In genomic region chr10:74586088-74586585, GRCh38 we compare ENCODE assay signal across 8 cellular contexts.
DNase-seq lines count a peak whose midpoint lies in the region; ATAC-seq, FAIRE-seq and TF ChIP-seq lines count a peak whose summit lies in the region.

No MANE protein-coding gene starts in this region.

- H3K9me3 ChIP-seq in K562 (replicated peaks; ENCODE audit: control insufficient read depth, insufficient read depth, low read depth, low read length) = no peaks in the 10 kb centered on the region

- TF ChIP-seq RAD21 in K562 (CRISPR knock-in tag; conservative IDR thresholded peaks at IDR 0.05 in 1 of 2, IDR thresholded peaks at IDR 0.05 in 1 of 2) = no peak

- no peak for TF ChIP-seq CTCF in GM20000 (IDR thresholded peaks at IDR 0.05; ENCODE audit: extremely low read depth, missing control alignments)
- no peak for TF ChIP-seq CTCF in K562 (IDR thresholded peaks at IDR 0.05 in 2 of 3, conservative IDR thresholded peaks at IDR 0.05 in 1 of 3; ENCODE audit: insufficient read depth in 2 of 3, low read depth in 1 of 3, low read length in 3 of 3)
- no peak for TF ChIP-seq CTCF in natural killer cell (IDR thresholded peaks at IDR 0.05)

- no peak overlapping the region for H3K4me2 ChIP-seq in K562 (ENCODE audit: insufficient read depth, low read length)

- in situ Hi-C loops in K562 (cut with MboI) = no loop called here

- no peaks in the 10 kb centered on the region for H4K20me1 ChIP-seq in K562 (replicated peaks; ENCODE audit: control insufficient read depth, insufficient read depth, low read length)

- WGBS in K562 (ENCODE audit: insufficient coverage, low coverage, missing lambda C conversion rate) = 0% methylated on average over 1 of the region's 1 CpG

- H3K27ac Mint-ChIP-seq in natural killer cell = peak overlapping the region; percentile 82 to 87

- no peak for FAIRE-seq in K562 (lab: Jason Lieb, UNC)

- no peaks in the 10 kb centered on the region for H3K9me3 Mint-ChIP-seq in natural killer cell

- no peak overlapping the region for H3K9ac ChIP-seq in K562 (ENCODE audit: insufficient read depth in 1 of 2, low read depth in 2 of 2, low read length in 2 of 2)

- no peaks in the 10 kb centered on the region for H3K9me1 ChIP-seq in K562 (ENCODE audit: control insufficient read depth, insufficient read depth, low read length)

- H2AFZ ChIP-seq in K562 (ENCODE audit: low read depth, low read length) = no peak overlapping the region

- no peaks in the 10 kb centered on the region for H3K27me3 ChIP-seq in K562 (ENCODE audit: control insufficient read depth in 2 of 2, insufficient read depth in 2 of 2, low read length in 2 of 2)

- peak overlapping the region; percentile 79 for H3K4me3 Mint-ChIP-seq in natural killer cell

- H3K27ac ChIP-seq in K562 (ENCODE audit: extremely low read depth, low read depth, low read length) = no peak overlapping the region

- H3K36me3 ChIP-seq in K562 (ENCODE audit: control insufficient read depth, insufficient read depth, low read length) = no peaks in the 10 kb centered on the region

- DNase-seq in Ammon's horn (ENCODE audit: low spot score) = peak; percentile 14
- DNase-seq in GM20000 (ENCODE audit: low spot score) = peak; percentile 22
- peak; percentile 72 for DNase-seq in SK-N-DZ (ENCODE audit: low spot score)
- DNase-seq in K562 (ENCODE audit: extremely low read depth in 1 of 4, low spot score in 3 of 4) = peak in 3 of 4 experiments; percentile 9 to 15 (median 12)
- no peak for DNase-seq in natural killer cell
- DNase-seq in cortex of kidney (lab: John Stamatoyannopoulos, UW) = no peak
- DNase-seq in left colon = no peak
- DNase-seq in 8988T = no peak

- no peaks in the 10 kb centered on the region for H3K36me3 Mint-ChIP-seq in natural killer cell

- H3K4me3 ChIP-seq in K562 = no peak overlapping the region

- H3K4me1 Mint-ChIP-seq in natural killer cell = peaks cover 28% of the 10 kb centered on the region in 2 donors

- 0 out of 5 replicates have a peak, but pooled peaks cover 0 to 6% of the 10 kb centered on the region in 2 experiments for H3K4me1 ChIP-seq in K562 (replicated peaks in 1 of 2; ENCODE audit: control insufficient read depth in 2 of 2, insufficient read depth in 2 of 2, low read length in 2 of 2)

- no TSS peak for BruUV-seq in K562 (replicated peaks; lab: Mats Ljungman, UMichigan)

- CTCF ChIA-PET in K562 (lab: Yijun Ruan, JAX; ENCODE audit: low intra/inter-chr PET ratio) = no interaction called here

- no peak for TF ChIP-seq POLR2A in K562 (conservative IDR thresholded peaks at IDR 0.05)

- ATAC-seq in K562 = peak; percentile 44; the same call in 1 of the 3 replicates
- peak; percentile 49 to 60 (median 56) for ATAC-seq in natural killer cell
- no peak for ATAC-seq in left colon

- no peaks in the 10 kb centered on the region for H3K79me2 ChIP-seq in K562 (ENCODE audit: control insufficient read depth, insufficient read depth, low read length)

- POLR2A ChIA-PET in K562 (lab: Yijun Ruan, JAX) = interaction anchor here (0.6 to 1.4 kb wide), 2 partner anchors 11 to 260 kb away, joined by 3 to 4 read pairs; no protein-coding TSS in a partner anchor

- intact Hi-C loops in K562 (cut with micrococcal nuclease) = no loop called here
- intact Hi-C loops in natural killer cell (cut with micrococcal nuclease) = no loop called here
- intact Hi-C loops in left colon (cut with DNase I, micrococcal nuclease) = no loop called here

- TF ChIP-seq EP300 in K562 (IDR thresholded peaks at IDR 0.05; ENCODE audit: low read length) = no peak

- no peaks in the 10 kb centered on the region for H3K27me3 Mint-ChIP-seq in natural killer cell (ENCODE audit: low read depth in 2 of 2)

TF ChIP-seq in K562, 482 proteins besides CTCF, POLR2A, EP300 and RAD21:
- TF ChIP-seq ZNF778 (CRISPR knock-in tag; IDR thresholded peaks at IDR 0.05) = no peak
- peak; percentile 22; the same call in 1 of the 2 replicates for TF ChIP-seq MAFF (IDR thresholded peaks at IDR 0.05; ENCODE audit: low read length)
- TF ChIP-seq ZFP91 (CRISPR knock-in tag; IDR thresholded peaks at IDR 0.05) = no peak
- TF ChIP-seq PHB2 (IDR thresholded peaks at IDR 0.05; ENCODE audit: low read depth) = no peak
- TF ChIP-seq ZNF75A (CRISPR knock-in tag; IDR thresholded peaks at IDR 0.05) = peak; percentile 88
- TF ChIP-seq TSC22D4 (tag; IDR thresholded peaks at IDR 0.05) = no peak
- peak; percentile 68 for TF ChIP-seq C11orf30 (IDR thresholded peaks at IDR 0.05; ENCODE audit: low read depth)
- no peak for TF ChIP-seq ZBTB12 (CRISPR knock-in tag; IDR thresholded peaks at IDR 0.05)
- peak; percentile 41 for TF ChIP-seq MAFG (tag; conservative IDR thresholded peaks at IDR 0.05)
- peak; percentile 81 for TF ChIP-seq ZNF316 (IDR thresholded peaks at IDR 0.05)
- peak; percentile 57; the same call in 1 of the 2 replicates for TF ChIP-seq FOXJ2 (tag; IDR thresholded peaks at IDR 0.05)
- peak; percentile 18; the same call in 1 of the 2 replicates for TF ChIP-seq NFIC (IDR thresholded peaks at IDR 0.05)
- no peak for TF ChIP-seq DACH1 (IDR thresholded peaks at IDR 0.05; ENCODE audit: partially characterized antibody)
- peak in 1 of 2 experiments; percentile 50; a peak in 1 of 4 replicates for TF ChIP-seq RCOR1 (IDR thresholded peaks at IDR 0.05; ENCODE audit: borderline replicate concordance in 1 of 2, low read depth in 2 of 2, low read length in 2 of 2)
- no peak for TF ChIP-seq NCOA1 (IDR thresholded peaks at IDR 0.05; ENCODE audit: low read depth)
- no peak for TF ChIP-seq SMAD3 (CRISPR knock-in tag; conservative IDR thresholded peaks at IDR 0.05)

Comparison
In these comparisons a context has a peak if more than half of its experiments do, and no peak if none do; other contexts are left out.
1. DNase-seq: peak in Ammon's horn (single experiment), GM20000 (single experiment), SK-N-DZ (single experiment) and K562 (3 of 4); none in natural killer cell (single experiment), cortex of kidney (single experiment), left colon (0 of 2) and 8988T (single experiment).